Comparison of ENCODE assay signal across 8 cellular contexts in the genomic region with DNA sequence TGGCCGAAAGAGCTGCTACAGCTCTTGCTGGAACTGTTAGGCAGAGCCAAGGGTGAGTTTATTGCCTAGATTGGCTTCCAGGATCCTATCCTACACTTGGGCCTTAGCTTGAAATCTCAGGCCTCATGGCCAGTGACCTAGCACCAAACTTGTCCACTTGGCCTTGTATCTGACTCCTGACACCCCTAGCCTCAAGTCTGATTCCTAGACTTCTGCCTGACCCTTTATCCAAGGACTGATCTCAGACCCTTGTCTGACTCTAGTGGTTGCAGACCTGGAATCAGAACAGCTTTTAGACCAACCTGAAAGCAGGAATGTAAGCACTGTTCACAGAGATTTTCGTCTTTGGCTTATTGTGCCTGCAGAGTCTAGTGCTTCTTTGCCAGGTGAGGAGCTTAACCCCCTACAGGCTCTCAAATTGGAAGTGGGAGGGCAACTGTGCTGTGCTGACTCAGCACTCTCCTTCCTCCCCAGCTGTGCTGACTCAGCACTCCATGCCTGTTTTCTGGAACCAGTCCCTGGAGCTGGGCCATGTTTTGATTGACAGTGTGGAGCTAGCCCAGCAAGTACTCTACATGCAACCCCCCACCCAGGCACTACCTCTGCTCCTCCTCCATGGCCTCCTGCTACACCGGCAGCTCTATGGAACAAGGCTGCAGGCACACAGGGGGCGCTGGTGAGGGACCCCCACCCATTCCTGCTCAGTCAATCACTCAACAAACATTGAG. TPM values are rescaled to one million over a fixed set of nuclear protein-coding genes. Genes with fewer than 3 reads are reported as not detected.
DNase-seq lines count a peak whose midpoint lies in the region; ATAC-seq, FAIRE-seq and TF ChIP-seq lines count a peak whose summit lies in the region.
"Had no signal": no experiment of that assay in that cellular context is flagged by ENCODE, and none has a peak within 500 bp of the region (broad histone marks: within the 10 kb centered on the region; RNA-seq: fewer than 3 reads in every experiment).

No MANE protein-coding gene starts in this region.

- H3K79me2 ChIP-seq in OCI-LY1 (ENCODE audit: insufficient read depth, low read length), result no peaks in the 10 kb centered on the region

- no peak overlapping the region for H3K4me3 ChIP-seq in OCI-LY1 (ENCODE audit: low read depth, low read length, poor library complexity, severe bottlenecking)

- H3K36me3 ChIP-seq in OCI-LY1 (ENCODE audit: insufficient read depth, low read length), result 0 out of 2 replicates have a peak, but pooled peaks cover 3% of the 10 kb centered on the region

- no peak overlapping the region for H2AFZ ChIP-seq in OCI-LY1 (ENCODE audit: low read length)

- TF ChIP-seq CTCF in OCI-LY1 (IDR thresholded peaks at IDR 0.05; ENCODE audit: low read length), result peak; percentile 28; the same call in 1 of the 2 replicates

- H3K4me1 ChIP-seq in OCI-LY1 (ENCODE audit: insufficient read depth, low read length, severe bottlenecking), result no peaks in the 10 kb centered on the region

- H3K4me2 ChIP-seq in OCI-LY1 (ENCODE audit: low read length), result no peak overlapping the region

- no peak overlapping the region for H3K27ac ChIP-seq in OCI-LY1 (ENCODE audit: low read depth, low read length, poor library complexity, severe bottlenecking)

- no peak for DNase-seq in GM12891 (ENCODE audit: insufficient read length, low spot score)
- peak; percentile 64 for DNase-seq in fibroblast of the conjunctiva (ENCODE audit: low read depth)
- peak; percentile 9 for DNase-seq in retina
- DNase-seq in T-helper 1 cell, result no peak
- DNase-seq in amniotic stem cell (lab: John Stamatoyannopoulos, UW), result no peak
- DNase-seq: effector CD4-positive, alpha-beta T cell had no signal

- no peaks in the 10 kb centered on the region for H3K9me3 ChIP-seq in OCI-LY1 (ENCODE audit: low read length)

- no peak for TF ChIP-seq POLR2A in GM12891 (IDR thresholded peaks at IDR 0.05; ENCODE audit: low read depth, low read length)

- ATAC-seq in GM18870 (IDR thresholded peaks at IDR 0.05; ENCODE audit: unreplicated experiment), result no peak

- peak; percentile 38 for FAIRE-seq in GM12891 (lab: Jason Lieb, UNC)

- no peaks in the 10 kb centered on the region for H3K27me3 ChIP-seq in OCI-LY1 (ENCODE audit: insufficient read depth, low read length)

- no peak overlapping the region for H3K9ac ChIP-seq in OCI-LY1 (ENCODE audit: low read length)

- no peaks in the 10 kb centered on the region for H3K9me2 ChIP-seq in OCI-LY1 (ENCODE audit: low read depth, low read length)

- no peaks in the 10 kb centered on the region for H4K20me1 ChIP-seq in OCI-LY1 (ENCODE audit: insufficient read depth, low read length)

- H3F3A ChIP-seq in OCI-LY1 (ENCODE audit: insufficient read depth, low read length), result no peaks in the 10 kb centered on the region

TF ChIP-seq in GM12891, 5 proteins besides CTCF, POLR2A, EP300 and RAD21:
- TF ChIP-seq PAX5 (IDR thresholded peaks at IDR 0.05; ENCODE audit: insufficient read depth, low read length, severe bottlenecking), result no peak
- no peak for TF ChIP-seq POLR2AphosphoS5 (IDR thresholded peaks at IDR 0.05; ENCODE audit: low read depth, low read length)
- TF ChIP-seq POU2F2 (IDR thresholded peaks at IDR 0.05; ENCODE audit: low read depth, low read length), result no peak
- no peak for TF ChIP-seq SPI1 (IDR thresholded peaks at IDR 0.05; ENCODE audit: low read depth, low read length)

RNA-seq across cellular contexts. Expression of gene RRP8, which starts 35.1 kb away (rescaled TPM):
- 15.0 TPM for polyA plus RNA-seq in GM12891 (2012; ENCODE audit: low read depth, missing spikeins)

RNA-seq across cellular contexts. Expression of gene ILK, which starts 35.2 kb away (rescaled TPM):
- 56.8 TPM for polyA plus RNA-seq in GM12891 (2012; ENCODE audit: low read depth, missing spikeins)

RNA-seq across cellular contexts. Expression of gene TAF10, which starts 43.7 kb away (rescaled TPM):
- polyA plus RNA-seq in GM12891 (2012; ENCODE audit: low read depth, missing spikeins), result 241 TPM

RNA-seq across cellular contexts. Expression of gene TPP1, which starts 50.9 kb away (rescaled TPM):
- 49.7 TPM for polyA plus RNA-seq in GM12891 (2012; ENCODE audit: low read depth, missing spikeins)

Comparison
In these comparisons a context has a peak if more than half of its experiments do, and no peak if none do; other contexts are left out.
1. DNase-seq: peak in fibroblast of the conjunctiva (single experiment) and retina (single experiment); none in GM12891 (single experiment), T-helper 1 cell (0 of 5) and amniotic stem cell (single experiment).